ENCODE assay signal across 8 cellular contexts in genomic region chr19:11848594-11849263, GRCh38. TPM values are rescaled to one million over a fixed set of nuclear protein-coding genes. Genes with fewer than 3 reads are reported as not detected.
DNase-seq lines count a peak whose midpoint lies in the region; ATAC-seq and TF ChIP-seq lines count a peak whose summit lies in the region.

Gene ZNF439 (plus strand): TSS chr19:11848726. CDS start chr19:11848868, 142 bp downstream.

- no peaks in the 10 kb centered on the region for H3K9me3 ChIP-seq in GM23248 (ENCODE audit: low read depth)
- peaks cover 2% of the 10 kb centered on the region for H3K9me3 ChIP-seq in mammary epithelial cell (replicated peaks; ENCODE audit: insufficient read depth, low read length)
- H3K9me3 ChIP-seq in smooth muscle cell (replicated peaks; ENCODE audit: low read depth): no peaks in the 10 kb centered on the region

- H2AFZ ChIP-seq in GM23248: peak within 1 kb of the TSS; percentile 92
- peak within 1 kb of the TSS; percentile 48 for H2AFZ ChIP-seq in mammary epithelial cell (ENCODE audit: low read depth, low read length)
- H2AFZ ChIP-seq in smooth muscle cell (ENCODE audit: low read depth): peak within 1 kb of the TSS; percentile 82

- ATAC-seq in GM21360 (IDR thresholded peaks at IDR 0.05; ENCODE audit: unreplicated experiment): no peak

- dilution Hi-C loops in mammary epithelial cell (cut with HindIII; ENCODE audit: low sequenced_read_pairs): no loop called here

- H3K4me1 Mint-ChIP-seq in immature natural killer cell: peaks cover 23 to 35% of the 10 kb centered on the region in 2 donors

- intact Hi-C loops in mammary epithelial cell (cut with micrococcal nuclease): no loop called here

- H4K20me1 ChIP-seq in GM23248 (ENCODE audit: insufficient read depth): no peaks in the 10 kb centered on the region
- H4K20me1 ChIP-seq in mammary epithelial cell (ENCODE audit: insufficient read depth, low read length): no peaks in the 10 kb centered on the region
- H4K20me1 ChIP-seq in smooth muscle cell (ENCODE audit: low read depth): no peaks in the 10 kb centered on the region

- H3K27me3 ChIP-seq in GM23248 (replicated peaks; ENCODE audit: insufficient read depth): no peaks in the 10 kb centered on the region
- no peaks in the 10 kb centered on the region for H3K27me3 ChIP-seq in mammary epithelial cell (ENCODE audit: insufficient read depth, low read length)
- no peaks in the 10 kb centered on the region for H3K27me3 ChIP-seq in smooth muscle cell (ENCODE audit: low read depth)

- peak within 1 kb of the TSS; percentile 89 for H3K4me3 ChIP-seq in GM23248
- peak within 1 kb of the TSS; percentile 69 for H3K4me3 ChIP-seq in WI38 (ENCODE audit: low read depth, low read length)
- no peak within 1 kb of the TSS for H3K4me3 ChIP-seq in mammary epithelial cell (replicated peaks in 1 of 3; ENCODE audit: insufficient read depth in 1 of 3, low read depth in 2 of 3, low read length in 3 of 3)
- H3K4me3 ChIP-seq in smooth muscle cell: peak within 1 kb of the TSS; percentile 59

- CTCF ChIA-PET in mammary epithelial cell (lab: Charles Lee; ENCODE audit: low non-redundant PET): no interaction called here

- no peaks in the 10 kb centered on the region for H3K9me3 Mint-ChIP-seq in immature natural killer cell

- H3K27ac ChIP-seq in GM23248: no peak within 1 kb of the TSS
- no peak within 1 kb of the TSS for H3K27ac ChIP-seq in mammary epithelial cell (ENCODE audit: insufficient read depth, low read depth, low read length)
- H3K27ac ChIP-seq in smooth muscle cell (ENCODE audit: low read depth): no peak within 1 kb of the TSS

- H3F3A ChIP-seq in GM23248 (ENCODE audit: insufficient read depth) (peaks cover 3% of the 10 kb centered on the region; the same call in 1 of the 2 replicates), smooth muscle cell (ENCODE audit: low read depth) (no peaks in the 10 kb centered on the region)

- peak within 1 kb of the TSS; percentile 81 for H3K4me2 ChIP-seq in GM23248 (ENCODE audit: unreplicated experiment)
- H3K4me2 ChIP-seq in mammary epithelial cell (ENCODE audit: insufficient read depth, low read depth, low read length): no peak within 1 kb of the TSS
- H3K4me2 ChIP-seq in smooth muscle cell: peak within 1 kb of the TSS; percentile 82

- no peak for TF ChIP-seq CTCF in WI38 (IDR thresholded peaks at IDR 0.05; ENCODE audit: low read depth, low read length)
- no peak for TF ChIP-seq CTCF in mammary epithelial cell (conservative IDR thresholded peaks at IDR 0.05 in 1 of 2, IDR thresholded peaks at IDR 0.05 in 1 of 2; ENCODE audit: extremely low read depth in 1 of 2, insufficient read depth in 1 of 2, low read depth in 1 of 2, low read length in 2 of 2)
- TF ChIP-seq CTCF in smooth muscle cell (IDR thresholded peaks at IDR 0.05; ENCODE audit: borderline replicate concordance, insufficient read depth, poor library complexity, severe bottlenecking): no peak

- peak within 1 kb of the TSS; percentile 80 to 95 (median 91) for H3K27ac Mint-ChIP-seq in immature natural killer cell

- in situ Hi-C loops in GM23248 (cut with MboI): no loop called here
- in situ Hi-C loops in mammary epithelial cell (cut with MboI; ENCODE audit: low sequenced_read_pairs in 2 of 2): no loop called here

- DNase-seq in COR-L47 (lab: John Stamatoyannopoulos, UW) (peak; percentile 93), GM23248 (peak; percentile 93), NCI-H2029 treated with DMSO at 0.1 percent for 48 hours (lab: John Stamatoyannopoulos, UW) (peak; percentile 56), mammary epithelial cell (peak; percentile 12), immature natural killer cell (peak; percentile 84 to 85 (median 85)), smooth muscle cell (lab: John Stamatoyannopoulos, UW; ENCODE audit: unreplicated experiment) (no peak)

- H3K79me2 ChIP-seq in GM23248 (ENCODE audit: insufficient read depth) (peaks cover 52% of the 10 kb centered on the region), mammary epithelial cell (ENCODE audit: insufficient read depth, low read length) (no peaks in the 10 kb centered on the region), smooth muscle cell (ENCODE audit: low read depth) (no peaks in the 10 kb centered on the region)

- H3K36me3 Mint-ChIP-seq in immature natural killer cell: no peaks in the 10 kb centered on the region

- H3K9ac ChIP-seq in GM23248 (peak within 1 kb of the TSS; percentile 66), mammary epithelial cell (ENCODE audit: insufficient read depth, low read length) (no peak within 1 kb of the TSS), smooth muscle cell (ENCODE audit: low read depth) (no peak within 1 kb of the TSS)

- BruUV-seq in mammary epithelial cell (replicated peaks; lab: Mats Ljungman, UMichigan): no TSS peak

- WGBS in GM23248 (ENCODE audit: low coverage in 1 of 2, low lambda C conversion rate in 2 of 2, missing lambda C conversion rate in 2 of 2), 2 experiments: 2% methylated on average over 40 to 51 of the region's 53 CpGs
- WGBS in mammary epithelial cell (ENCODE audit: low coverage, missing lambda C conversion rate): 9% methylated on average over 32 of the region's 53 CpGs
- WGBS in smooth muscle cell (ENCODE audit: low lambda C conversion rate): 52% methylated on average over 51 of the region's 53 CpGs

- H3K4me3 Mint-ChIP-seq in immature natural killer cell: peak within 1 kb of the TSS; percentile 90 to 96 (median 93)

- peaks cover 0 to 7% (median 2%) of the 10 kb centered on the region in 3 donors for H3K27me3 Mint-ChIP-seq in immature natural killer cell (ENCODE audit: low read depth in 3 of 3)

- H3K36me3 ChIP-seq in GM23248 (ENCODE audit: low read depth) (no peaks in the 10 kb centered on the region), mammary epithelial cell (ENCODE audit: insufficient read depth, low read length) (no peaks in the 10 kb centered on the region), smooth muscle cell (ENCODE audit: low read depth) (no peaks in the 10 kb centered on the region)

- H3K4me1 ChIP-seq in GM23248 (ENCODE audit: insufficient read depth) (peaks cover 3% of the 10 kb centered on the region; the same call in 1 of the 2 replicates), mammary epithelial cell (ENCODE audit: insufficient read depth, low read length) (no peaks in the 10 kb centered on the region), smooth muscle cell (ENCODE audit: low read depth) (no peaks in the 10 kb centered on the region)

- H3K9me2 ChIP-seq in GM23248 (ENCODE audit: insufficient read depth): no peaks in the 10 kb centered on the region

RNA-seq across cellular contexts. Expression of gene ZNF439, which starts in this region (rescaled TPM):
- 7.8 and 12.1 TPM in 2 replicates for total RNA-seq in GM23248 (2014; rRNA removed; shearing (Covaris generic))
- polyA plus RNA-seq in GM23248 (2016; fragmentation: Nextera tagmentation; extraction: Ambion mirVana) (7.4 and 8.8 TPM in 2 replicates), mammary epithelial cell (0.12 TPM), immature natural killer cell (1 to 10 TPM in 2 of 3 donors, not detected in 1; 2.0 to 2.7 TPM), smooth muscle cell (1.4 and 3.2 TPM in 2 replicates)
- total RNA-seq in mammary epithelial cell (1 to 10 TPM in 1 of 2 donors, under 1 TPM in 1; 0.26 to 3.3 TPM), smooth muscle cell (1.9 and 2.6 TPM in 2 replicates)
- not detected for polyA minus RNA-seq in mammary epithelial cell

Comparison
In these comparisons a context has a peak if more than half of its experiments do, and no peak if none do; other contexts are left out.
1. H3K4me3 ChIP-seq: peak in GM23248 (single experiment), WI38 (single experiment) and smooth muscle cell (single experiment); none in mammary epithelial cell (0 of 3).
2. Peak in every context shown above with its lines, with median percentiles within 50 percentile points of each other: H2AFZ ChIP-seq.